ENCODE assay signal across 15 cellular contexts in genomic region chr4:13160906-13161305, GRCh38.
A peak's percentile ranks its signal among the peaks of the same experiment; 100 is the strongest.
DNase-seq lines count a peak whose midpoint lies in the region; ATAC-seq, FAIRE-seq and TF ChIP-seq lines count a peak whose summit lies in the region.
"Had no signal": no experiment of that assay in that cellular context is flagged by ENCODE, and none has a peak within 500 bp of the region (broad histone marks: within the 10 kb centered on the region; RNA-seq: fewer than 3 reads in every experiment).

No MANE protein-coding gene starts in this region.

- no peaks in the 10 kb centered on the region for H4K20me1 ChIP-seq in GM23248 (ENCODE audit: insufficient read depth)

- DNase-seq in AG10803 (ENCODE audit: low read depth) (peak; percentile 56), GM23248 (peak; percentile 83), RWPE2 (ENCODE audit: low spot score) (no peak), kidney glomerular epithelial cell (lab: John Stamatoyannopoulos, UW) (peak; percentile 82), HTR-8/SVneo (ENCODE audit: insufficient read length, low spot score) (no peak), T1000 (lab: John Stamatoyannopoulos, UW) (no peak)
- DNase-seq: activated naive CD4-positive, alpha-beta T cell treated with anti-CD3 and anti-CD28 coated beads, Interleukin-2, amount 10 ng/mL, durations not matched to agents 7 days and 5 days; cortex of kidney; stimulated activated CD4-positive, alpha-beta T cell treated with anti-CD3 and anti-CD28 coated beads, Interleukin-4, amount 100 ng/mL, for 24 hours had no signal

- no peak overlapping the region for H3K27ac ChIP-seq in GM23248
- H3K27ac ChIP-seq in RWPE2 (ENCODE audit: poor library complexity, severe bottlenecking): no peak overlapping the region
- H3K27ac ChIP-seq: esophagus muscularis mucosa had no signal

- no peaks in the 10 kb centered on the region for H3K9me2 ChIP-seq in GM23248 (ENCODE audit: insufficient read depth)

- TF ChIP-seq CTCF in AG10803 (conservative IDR thresholded peaks at IDR 0.05; ENCODE audit: low read length): no peak
- TF ChIP-seq CTCF in RWPE2 (IDR thresholded peaks at IDR 0.05; ENCODE audit: poor library complexity, severe bottlenecking): no peak

- no peaks in the 10 kb centered on the region for H3K36me3 ChIP-seq in GM23248 (ENCODE audit: low read depth)
- H3K36me3 ChIP-seq in RWPE2 (ENCODE audit: low read depth): no peaks in the 10 kb centered on the region
- H3K36me3 ChIP-seq: esophagus muscularis mucosa, HAP-1 had no signal

- no peak overlapping the region for H3K4me3 ChIP-seq in AG10803 (ENCODE audit: low read length)
- no peak overlapping the region for H3K4me3 ChIP-seq in GM23248
- no peak overlapping the region for H3K4me3 ChIP-seq in RWPE2 (ENCODE audit: severe bottlenecking)
- H3K4me3 ChIP-seq: esophagus muscularis mucosa, HAP-1 had no signal

- FAIRE-seq in HTR-8/SVneo (lab: Jason Lieb, UNC): no peak
- FAIRE-seq: TTC549 had no signal

- H3K4me1 ChIP-seq in GM23248 (ENCODE audit: insufficient read depth) (peaks cover 22% of the 10 kb centered on the region), RWPE2 (ENCODE audit: insufficient read depth, poor library complexity, severe bottlenecking) (no peaks in the 10 kb centered on the region)
- H3K4me1 ChIP-seq: esophagus muscularis mucosa, HAP-1 had no signal

- H3K79me2 ChIP-seq in GM23248 (ENCODE audit: insufficient read depth): no peaks in the 10 kb centered on the region

- no peak overlapping the region for H2AFZ ChIP-seq in GM23248

- WGBS in GM23248 (ENCODE audit: low coverage in 1 of 2, low lambda C conversion rate in 2 of 2, missing lambda C conversion rate in 2 of 2), 2 experiments: 0% methylated on average over 2 of the region's 2 CpGs

- peak; percentile 55; the same call in 2 of the 3 replicates for ATAC-seq in RWPE2 (ENCODE audit: low read depth)
- ATAC-seq in GM19452 (IDR thresholded peaks at IDR 0.05; ENCODE audit: unreplicated experiment): no peak
- ATAC-seq in GM18909 (IDR thresholded peaks at IDR 0.05; ENCODE audit: poor library complexity, unreplicated experiment): no peak
- ATAC-seq: stimulated activated memory B cell treated with anti-CD40 and anti-IgM and Interleukin-4, amounts not matched to agents 10 μg/mL and 1 μg/mL and 100 μg/mL, for 72 hours had no signal

- no peak overlapping the region for H3K9ac ChIP-seq in GM23248

- in situ Hi-C loops in GM23248 (cut with MboI): no loop called here

- peaks cover 26% of the 10 kb centered on the region for H3F3A ChIP-seq in GM23248 (ENCODE audit: insufficient read depth)

- no peaks in the 10 kb centered on the region for H3K9me3 ChIP-seq in GM23248 (ENCODE audit: low read depth)
- H3K9me3 ChIP-seq in RWPE2 (ENCODE audit: severe bottlenecking): no peaks in the 10 kb centered on the region
- H3K9me3 ChIP-seq: esophagus muscularis mucosa, HAP-1 had no signal

- H3K27me3 ChIP-seq in GM23248 (replicated peaks; ENCODE audit: insufficient read depth): peaks cover 39% of the 10 kb centered on the region; the same call in 1 of the 2 replicates
- H3K27me3 ChIP-seq in RWPE2 (ENCODE audit: insufficient read depth, poor library complexity, severe bottlenecking): no peaks in the 10 kb centered on the region
- H3K27me3 ChIP-seq: esophagus muscularis mucosa had no signal

- H3K4me2 ChIP-seq in GM23248 (ENCODE audit: unreplicated experiment): peak overlapping the region; percentile 34

Comparison
In these comparisons a context has a peak if more than half of its experiments do, and no peak if none do; other contexts are left out.
1. DNase-seq: peak in AG10803 (single experiment), GM23248 (single experiment) and kidney glomerular epithelial cell (single experiment); none in RWPE2 (single experiment), HTR-8/SVneo (single experiment) and T1000 (single experiment).